8 cellular contexts compared by ENCODE assay signal in genomic region chr3:10248184-10248983, GRCh38. TPM values are rescaled to one million over a fixed set of nuclear protein-coding genes. Genes with fewer than 3 reads are reported as not detected.
DNase-seq lines count a peak whose midpoint lies in the region; ATAC-seq and TF ChIP-seq lines count a peak whose summit lies in the region.

A gene with protein sequence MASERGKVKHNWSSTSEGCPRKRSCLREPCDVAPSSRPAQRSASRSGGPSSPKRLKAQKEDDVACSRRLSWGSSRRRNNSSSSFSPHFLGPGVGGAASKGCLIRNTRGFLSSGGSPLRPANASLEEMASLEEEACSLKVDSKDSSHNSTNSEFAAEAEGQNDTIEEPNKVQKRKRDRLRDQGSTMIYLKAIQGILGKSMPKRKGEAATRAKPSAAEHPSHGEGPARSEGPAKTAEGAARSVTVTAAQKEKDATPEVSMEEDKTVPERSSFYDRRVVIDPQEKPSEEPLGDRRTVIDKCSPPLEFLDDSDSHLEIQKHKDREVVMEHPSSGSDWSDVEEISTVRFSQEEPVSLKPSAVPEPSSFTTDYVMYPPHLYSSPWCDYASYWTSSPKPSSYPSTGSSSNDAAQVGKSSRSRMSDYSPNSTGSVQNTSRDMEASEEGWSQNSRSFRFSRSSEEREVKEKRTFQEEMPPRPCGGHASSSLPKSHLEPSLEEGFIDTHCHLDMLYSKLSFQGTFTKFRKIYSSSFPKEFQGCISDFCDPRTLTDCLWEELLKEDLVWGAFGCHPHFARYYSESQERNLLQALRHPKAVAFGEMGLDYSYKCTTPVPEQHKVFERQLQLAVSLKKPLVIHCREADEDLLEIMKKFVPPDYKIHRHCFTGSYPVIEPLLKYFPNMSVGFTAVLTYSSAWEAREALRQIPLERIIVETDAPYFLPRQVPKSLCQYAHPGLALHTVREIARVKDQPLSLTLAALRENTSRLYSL (plus strand): TSS chr3:10248459. CDS start chr3:10249201, 742 bp downstream.

- peak within 1 kb of the TSS; percentile 97 for H3K9ac ChIP-seq in Loucy (ENCODE audit: low read depth, low read length, poor library complexity, severe bottlenecking)

- peak within 1 kb of the TSS; percentile 54 for H3K27ac ChIP-seq in RWPE2 (ENCODE audit: poor library complexity, severe bottlenecking)

- H3K36me3 Mint-ChIP-seq in activated T-helper 17 cell treated with anti-CD3 and anti-CD28 coated beads, Interleukin-2, amount 50 U/mL, for 72 hours (ENCODE audit: low read depth): peaks cover 62% of the 10 kb centered on the region
- H3K36me3 Mint-ChIP-seq in natural killer cell: peaks cover 18% of the 10 kb centered on the region

- peaks cover 7% of the 10 kb centered on the region for H3K9me3 Mint-ChIP-seq in activated T-helper 17 cell treated with anti-CD3 and anti-CD28 coated beads, Interleukin-2, amount 50 U/mL, for 72 hours
- H3K9me3 Mint-ChIP-seq in natural killer cell: peaks cover 5 to 6% of the 10 kb centered on the region in 2 donors

- peak within 1 kb of the TSS; percentile 81 for H2AFZ ChIP-seq in Loucy (ENCODE audit: low read length)

- peak within 1 kb of the TSS; percentile 94 for H3K4me3 Mint-ChIP-seq in activated T-helper 17 cell treated with anti-CD3 and anti-CD28 coated beads, Interleukin-2, amount 50 U/mL, for 72 hours
- peak within 1 kb of the TSS; percentile 97 for H3K4me3 Mint-ChIP-seq in natural killer cell

- H3K36me3 ChIP-seq in H7 (replicated peaks; ENCODE audit: control insufficient read depth, insufficient read depth, low read length) (0 out of 2 replicates have a peak, but pooled peaks cover 6% of the 10 kb centered on the region), Loucy (ENCODE audit: insufficient read depth, low read length) (no peaks in the 10 kb centered on the region), RWPE2 (ENCODE audit: low read depth) (peaks cover 19% of the 10 kb centered on the region)

- no peaks in the 10 kb centered on the region for H3K27me3 Mint-ChIP-seq in activated T-helper 17 cell treated with anti-CD3 and anti-CD28 coated beads, Interleukin-2, amount 50 U/mL, for 72 hours
- H3K27me3 Mint-ChIP-seq in natural killer cell (ENCODE audit: low read depth in 2 of 2): no peaks in the 10 kb centered on the region

- H3K4me1 ChIP-seq in Loucy (ENCODE audit: insufficient read depth, low read length, poor library complexity, severe bottlenecking) (peaks cover 32% of the 10 kb centered on the region), RWPE2 (ENCODE audit: insufficient read depth, poor library complexity, severe bottlenecking) (peaks cover 5% of the 10 kb centered on the region)

- H3K4me2 ChIP-seq in Loucy (ENCODE audit: low read depth, low read length, poor library complexity, severe bottlenecking): peak within 1 kb of the TSS; percentile 96

- H3K79me2 ChIP-seq in Loucy (ENCODE audit: insufficient read depth, low read length): peaks cover 49% of the 10 kb centered on the region

- H3K9me2 ChIP-seq in Loucy (replicated peaks; ENCODE audit: low read depth, low read length): no peaks in the 10 kb centered on the region

- DNase-seq in ELR (ENCODE audit: low read depth) (peak; percentile 96), H7 (peak; percentile 99), RWPE2 (ENCODE audit: low spot score) (peak; percentile 96), fibroblast of peridontal ligament (ENCODE audit: extremely low read depth) (peak; percentile 91), natural killer cell (peak; percentile 81)
- DNase-seq in stimulated activated naive CD4-positive, alpha-beta T cell (lab: John Stamatoyannopoulos, UW): peak; percentile 82 to 92 (median 86)

- intact Hi-C loops in natural killer cell (cut with micrococcal nuclease): loop anchor here (1.0 to 10.0 kb wide), 3 partner anchors 131 to 264 kb away; partner anchors contain the start of genes BRK1, EMC3 and FANCD2

- peak within 1 kb of the TSS; percentile 98 for H3K27ac Mint-ChIP-seq in activated T-helper 17 cell treated with anti-CD3 and anti-CD28 coated beads, Interleukin-2, amount 50 U/mL, for 72 hours
- H3K27ac Mint-ChIP-seq in natural killer cell: peak within 1 kb of the TSS; percentile 90 to 95

- peaks cover 33% of the 10 kb centered on the region for H4K20me1 ChIP-seq in Loucy (ENCODE audit: insufficient read depth, low read length, poor library complexity, severe bottlenecking)

- peak; percentile 94 for ATAC-seq in RWPE2 (ENCODE audit: low read depth)
- ATAC-seq in activated T-helper 17 cell treated with anti-CD3 and anti-CD28 coated beads, Interleukin-2, amount 50 U/mL, for 72 hours (replicated peaks): peak; percentile 92
- peak; percentile 94 to 98 (median 94) for ATAC-seq in natural killer cell

- H3K4me3 ChIP-seq in H7 (ENCODE audit: insufficient read depth, low read depth, low read length): peak within 1 kb of the TSS; percentile 91
- peak within 1 kb of the TSS; percentile 99 for H3K4me3 ChIP-seq in Loucy (ENCODE audit: low read length, poor library complexity, severe bottlenecking)
- peak within 1 kb of the TSS; percentile 75 for H3K4me3 ChIP-seq in RWPE2 (ENCODE audit: severe bottlenecking)

- H3K27me3 ChIP-seq in H7 (ENCODE audit: control insufficient read depth, insufficient read depth, low read length): no peaks in the 10 kb centered on the region
- H3K27me3 ChIP-seq in Loucy (ENCODE audit: insufficient read depth, low read length, poor library complexity, severe bottlenecking): no peaks in the 10 kb centered on the region
- H3K27me3 ChIP-seq in RWPE2 (ENCODE audit: insufficient read depth, poor library complexity, severe bottlenecking): no peaks in the 10 kb centered on the region

- H3K4me1 Mint-ChIP-seq in activated T-helper 17 cell treated with anti-CD3 and anti-CD28 coated beads, Interleukin-2, amount 50 U/mL, for 72 hours: peaks cover 46% of the 10 kb centered on the region
- peaks cover 57 to 61% of the 10 kb centered on the region in 2 donors for H3K4me1 Mint-ChIP-seq in natural killer cell

- H3K9me3 ChIP-seq in Loucy (ENCODE audit: insufficient read depth, low read depth, low read length) (no peaks in the 10 kb centered on the region), RWPE2 (ENCODE audit: severe bottlenecking) (peaks cover 8% of the 10 kb centered on the region)

- no peaks in the 10 kb centered on the region for H3F3A ChIP-seq in Loucy (ENCODE audit: low read depth)

- TF ChIP-seq CTCF in Loucy (conservative IDR thresholded peaks at IDR 0.05; ENCODE audit: low read length) (no peak), RWPE2 (IDR thresholded peaks at IDR 0.05; ENCODE audit: poor library complexity, severe bottlenecking) (no peak), natural killer cell (IDR thresholded peaks at IDR 0.05) (no peak)

RNA-seq across cellular contexts. Expression of the gene that starts here (rescaled TPM):
- total RNA-seq in H7 (2014; rRNA removed; shearing (Covaris generic)): 5.3 and 9.8 TPM in 2 replicates
- 10 to 100 TPM; 56.7 to 71.7 TPM for total RNA-seq in activated T-helper 17 cell treated with anti-CD3 and anti-CD28 coated beads, Interleukin-2, amount 50 U/mL, for 72 hours
- total RNA-seq in natural killer cell: 10 to 100 TPM; 75.6 to 99.4 (median 88.4) TPM

Comparison
In these comparisons a context has a peak if more than half of its experiments do, and no peak if none do; other contexts are left out.
1. Peak in every context shown above with its lines: DNase-seq, ATAC-seq, H3K4me3 ChIP-seq and H3K27ac ChIP-seq.